Comparison of ENCODE assay signal across 8 cellular contexts in the genomic region with DNA sequence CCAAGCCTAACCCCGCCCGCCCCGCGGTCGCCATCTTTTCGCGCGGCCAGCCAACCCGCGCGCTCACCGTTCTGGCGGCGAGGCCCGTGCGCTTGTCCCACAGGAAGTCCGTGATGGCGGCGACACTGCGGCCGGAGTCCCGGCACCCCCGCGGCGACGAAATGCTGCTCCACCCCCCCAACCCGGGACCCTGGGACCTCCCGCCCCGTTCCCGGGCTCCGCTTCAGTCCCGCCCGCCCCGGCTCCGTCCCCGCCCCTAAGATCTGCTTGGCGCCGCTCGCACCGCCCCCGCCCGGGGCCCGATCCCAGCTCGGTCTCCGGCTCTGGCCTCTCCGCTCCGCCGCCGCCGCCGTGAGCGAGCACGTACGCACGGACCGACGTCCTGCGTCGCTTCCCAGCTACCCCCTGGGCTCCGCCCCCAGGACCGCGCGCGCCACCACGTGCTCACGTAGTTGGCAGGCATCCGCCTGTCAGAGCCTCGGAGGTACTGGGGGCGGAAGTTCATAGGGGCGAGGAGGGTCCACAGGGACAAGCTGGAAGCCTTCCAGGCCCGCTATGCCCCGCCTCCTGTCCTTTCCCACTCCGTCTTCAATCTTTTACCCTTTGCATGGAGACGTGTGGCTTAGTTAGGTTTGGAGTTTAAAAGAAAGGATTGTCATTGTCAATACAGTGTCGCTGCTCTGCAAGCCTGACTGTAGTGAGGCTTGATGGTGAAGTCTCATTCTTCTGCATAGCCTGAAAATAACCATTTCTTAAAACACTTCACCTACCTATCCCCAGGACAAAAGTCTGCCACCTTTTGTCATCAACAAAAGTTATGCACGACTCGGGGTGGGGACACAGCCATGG. TPM values are rescaled to one million over a fixed set of nuclear protein-coding genes. Genes with fewer than 3 reads are reported as not detected.
DNase-seq lines count a peak whose midpoint lies in the region; ATAC-seq and TF ChIP-seq lines count a peak whose summit lies in the region.

A gene (minus strand): TSS at position 371 of the 849 bp plus-strand sequence. CDS start 2,527 bp downstream, outside the sequence.

- POLR2A ChIA-PET in PC-9 (lab: Charles Lee; ENCODE audit: unreplicated experiment) = interaction anchor here (0.5 to 0.8 kb wide), 5 partner anchors 11 to 1663 kb away, joined by 3 to 7 read pairs (median 3); a partner anchor contains a TSS

- H3K27me3 ChIP-seq in PC-9 (ENCODE audit: insufficient read depth, low read depth) = no peaks in the 10 kb centered on the region

- DNase-seq in DMS114 treated with DMSO at 0.1 percent for 48 hours (lab: John Stamatoyannopoulos, UW; ENCODE audit: unreplicated experiment) (peak; percentile 95), KBM-7 (peak; percentile 97), PC-9 (peak; percentile 82 to 93), activated T-cell treated with anti-CD3 and anti-CD28 coated beads for 48 hours (ENCODE audit: low read depth) (peak; percentile 98), epithelial cell of prostate (ENCODE audit: low read depth, low spot score) (peak; percentile 51), mucosa of gallbladder (ENCODE audit: low spot score) (peak; percentile 95)
- DNase-seq in stimulated activated CD8-positive, alpha-beta memory T cell treated with anti-CD3 and anti-CD28 coated beads, Interleukin-4, amount 100 ng/mL, for 4 hours (ENCODE audit: low read depth in 2 of 2, low spot score in 1 of 2) = peak; percentile 83 to 95

- H3K4me1 ChIP-seq in PC-9 (replicated peaks; ENCODE audit: insufficient read depth) = peaks cover 14% of the 10 kb centered on the region

- peak within 1 kb of the TSS; percentile 97 for H2AFZ ChIP-seq in PC-9

- in situ Hi-C loops in KBM-7 (cut with MboI; ENCODE audit: low pct_unique_long_range_greater_than_20kb, low sequenced_read_pairs) = no loop called here

- peak; percentile 76 for ATAC-seq in GM21619 (IDR thresholded peaks at IDR 0.05; ENCODE audit: unreplicated experiment)

- H3K9me3 ChIP-seq in PC-9 (ENCODE audit: insufficient read depth, low read depth) = no peaks in the 10 kb centered on the region

- no peak for TF ChIP-seq CTCF in PC-9 (conservative IDR thresholded peaks at IDR 0.05)

- CTCF ChIA-PET in PC-9 (lab: Charles Lee) = interaction anchor here (0.6 to 1.0 kb wide), 3 partner anchors 21 to 183 kb away, joined by 3 to 5 read pairs (median 5); no protein-coding TSS in a partner anchor

- H3K4me3 ChIP-seq in PC-9 = peak within 1 kb of the TSS; percentile 76

- BruUV-seq in PC-9 (replicated peaks; lab: Mats Ljungman, UMichigan) = no TSS peak

- H4K20me1 ChIP-seq in PC-9 (ENCODE audit: insufficient read depth) = peaks cover 13% of the 10 kb centered on the region

- H3K27ac ChIP-seq in PC-9 = peak within 1 kb of the TSS; percentile 62
- H3K27ac ChIP-seq in epithelial cell of prostate = peak within 1 kb of the TSS; percentile 87

- no peaks in the 10 kb centered on the region for H3K9me2 ChIP-seq in PC-9 (ENCODE audit: insufficient read depth)

- peaks cover 28% of the 10 kb centered on the region for H3K79me2 ChIP-seq in PC-9 (ENCODE audit: low read depth)

- H3K36me3 ChIP-seq in PC-9 (ENCODE audit: low read depth) = peaks cover 18% of the 10 kb centered on the region

- H3K4me2 ChIP-seq in PC-9 = peak within 1 kb of the TSS; percentile 90

- intact Hi-C loops in PC-9 (cut with micrococcal nuclease; ENCODE audit: unreplicated experiment) = loop anchor here (2.0 kb wide), 1 partner anchor 35 kb away; a partner anchor contains a TSS

- peaks cover 52% of the 10 kb centered on the region for H3F3A ChIP-seq in PC-9 (ENCODE audit: insufficient read depth, low read depth)

RNA-seq across cellular contexts. Expression of the gene that starts here (rescaled TPM):
- total RNA-seq in PC-9 (2021) (39.1 and 43.9 TPM in 2 replicates), mucosa of gallbladder (73.7 TPM)

Comparison
In these comparisons a context has a peak if more than half of its experiments do, and no peak if none do; other contexts are left out.
1. Peak in every context shown above with its lines: DNase-seq, ATAC-seq, H3K4me3 ChIP-seq and H3K27ac ChIP-seq.